In genomic region chr6:49988900-49989299, GRCh38 we compare ENCODE assay signal across 10 cellular contexts. TPM values are rescaled to one million over a fixed set of nuclear protein-coding genes. Genes with fewer than 3 reads are reported as not detected.
"Had no signal": no experiment of that assay in that cellular context is flagged by ENCODE, and none has a peak within 500 bp of the region (broad histone marks: within the 10 kb centered on the region; RNA-seq: fewer than 3 reads in every experiment).

No MANE protein-coding gene starts in this region.

- DNase-seq: H7, HFFc6 had no signal

- H3K27ac Mint-ChIP-seq: GM23338, HFFc6, IgD-negative memory B cell had no signal

- H3K9me3 ChIP-seq: HAP-1 had no signal

- ATAC-seq: GM23338, HCT116, HepG2 had no signal

- H3K36me3 ChIP-seq: HAP-1 had no signal

- H3K4me1 ChIP-seq: HAP-1 had no signal

- H3K36me3 Mint-ChIP-seq: IgD-negative memory B cell had no signal

- H3K27me3 Mint-ChIP-seq: IgD-negative memory B cell had no signal

- H3K4me1 Mint-ChIP-seq: IgD-negative memory B cell had no signal

- H3K4me3 Mint-ChIP-seq: GM23338, HFFc6, IgD-negative memory B cell had no signal

- H2AFZ ChIP-seq: GM23338 had no signal

- H3K9me3 Mint-ChIP-seq: GM23338 had no signal

- H3K4me2 ChIP-seq: GM23338 had no signal

- H3K27ac ChIP-seq: HL-60 had no signal

- H3K4me3 ChIP-seq: GM23338, HAP-1 had no signal

RNA-seq across cellular contexts. Expression of gene DEFB113, which starts 19.5 kb away (rescaled TPM):
- total RNA-seq: GM23338, H4, H7, HepG2, HFFc6, HT1080 had no signal
- polyA plus RNA-seq: GM23338, HepG2, IgD-negative memory B cell had no signal

RNA-seq across cellular contexts. Expression of gene DEFB114, which starts 24.9 kb away (rescaled TPM):
- total RNA-seq: GM23338, H4, H7, HepG2, HFFc6, HT1080 had no signal
- polyA plus RNA-seq: GM23338, HepG2, IgD-negative memory B cell had no signal

RNA-seq across cellular contexts. Expression of gene DEFB110, which starts 32.9 kb away (rescaled TPM):
- total RNA-seq: GM23338, H4, H7, HepG2, HFFc6, HT1080 had no signal
- polyA plus RNA-seq: GM23338, HepG2, IgD-negative memory B cell had no signal
